12 cellular contexts compared by ENCODE assay signal in the genomic region with DNA sequence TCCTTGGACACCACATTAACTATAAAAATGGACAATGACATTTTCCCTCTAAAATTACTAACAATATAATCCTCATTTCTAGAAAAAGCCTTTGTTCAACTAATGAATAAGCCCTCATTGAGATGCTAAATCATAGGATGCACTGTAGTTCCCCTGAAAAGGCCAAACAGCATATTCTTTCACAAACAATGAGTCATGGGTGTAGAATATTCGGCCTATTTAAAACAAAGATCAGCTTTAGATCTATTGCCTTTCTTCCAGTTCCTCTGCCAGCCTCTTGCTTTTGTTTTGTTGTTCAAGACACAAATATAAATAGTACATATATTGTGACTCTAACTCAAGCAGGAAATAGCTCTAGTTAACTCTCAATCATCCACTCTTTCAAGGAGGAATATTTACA.
A peak's percentile ranks its signal among the peaks of the same experiment; 100 is the strongest.
DNase-seq lines count a peak whose midpoint lies in the region; ATAC-seq and FAIRE-seq lines count a peak whose summit lies in the region.
"Had no signal": no experiment of that assay in that cellular context is flagged by ENCODE, and none has a peak within 500 bp of the region (broad histone marks: within the 10 kb centered on the region; RNA-seq: fewer than 3 reads in every experiment).

No MANE protein-coding gene starts in this region.

- ATAC-seq in GM19467 (IDR thresholded peaks at IDR 0.05; ENCODE audit: unreplicated experiment) (no peak), left lobe of liver (no peak)
- ATAC-seq: activated naive CD8-positive, alpha-beta T cell treated with anti-CD3 and anti-CD28 coated beads, Interleukin-2, amount 50 U/mL, for 24 hours; Panc1 had no signal

- DNase-seq in GM18507 (ENCODE audit: extremely low spot score, insufficient read length, low read depth) (no peak), fibroblast of peridontal ligament (ENCODE audit: extremely low read depth) (peak; percentile 57), renal cortical epithelial cell (ENCODE audit: low read depth) (peak; percentile 47), left lobe of liver (ENCODE audit: low spot score) (no peak), DMS 273 (lab: John Stamatoyannopoulos, UW; ENCODE audit: unreplicated experiment) (no peak)
- DNase-seq in activated T-helper 2 cell treated with anti-CD3 and anti-CD28 coated beads, Interferon-gamma antibody, Interleukin-2, Interleukin-4, amounts not matched to agents 10 μg/mL and 5 μg/mL and 100 μg/mL, durations not matched to agents 14 hours and 24 hours and 36 hours (ENCODE audit: low spot score), result no peak
- DNase-seq in activated naive CD8-positive, alpha-beta T cell treated with anti-CD3 and anti-CD28 coated beads for 36 hours, result no peak
- DNase-seq: activated naive CD8-positive, alpha-beta T cell treated with anti-CD3 and anti-CD28 coated beads, Interleukin-2, amount 50 U/mL, for 24 hours; kidney; stimulated activated CD8-positive, alpha-beta memory T cell treated with anti-CD3 and anti-CD28 coated beads, Interleukin-4, amount 100 ng/mL, for 48 hours had no signal

- H3K4me3 Mint-ChIP-seq in activated T-helper 2 cell treated with anti-CD3 and anti-CD28 coated beads, Interferon-gamma antibody, Interleukin-2, Interleukin-4, amounts not matched to agents 10 μg/mL and 5 μg/mL and 100 μg/mL, durations not matched to agents 14 hours and 24 hours and 36 hours (ENCODE audit: low read depth), result no peak overlapping the region
- no peak overlapping the region for H3K4me3 Mint-ChIP-seq in activated naive CD8-positive, alpha-beta T cell treated with anti-CD3 and anti-CD28 coated beads for 36 hours
- H3K4me3 Mint-ChIP-seq: activated naive CD8-positive, alpha-beta T cell treated with anti-CD3 and anti-CD28 coated beads, Interleukin-2, amount 50 U/mL, for 24 hours had no signal

- FAIRE-seq in GM18507 (lab: Jason Lieb, UNC), result peak; percentile 59
- FAIRE-seq: kidney had no signal

- H3K27ac Mint-ChIP-seq in activated T-helper 2 cell treated with anti-CD3 and anti-CD28 coated beads, Interferon-gamma antibody, Interleukin-2, Interleukin-4, amounts not matched to agents 10 μg/mL and 5 μg/mL and 100 μg/mL, durations not matched to agents 14 hours and 24 hours and 36 hours, result peak overlapping the region; percentile 70
- H3K27ac Mint-ChIP-seq in activated naive CD8-positive, alpha-beta T cell treated with anti-CD3 and anti-CD28 coated beads for 36 hours, result no peak overlapping the region
- H3K27ac Mint-ChIP-seq: activated naive CD8-positive, alpha-beta T cell treated with anti-CD3 and anti-CD28 coated beads, Interleukin-2, amount 50 U/mL, for 24 hours had no signal

- H3K9me3 Mint-ChIP-seq in activated T-helper 2 cell treated with anti-CD3 and anti-CD28 coated beads, Interferon-gamma antibody, Interleukin-2, Interleukin-4, amounts not matched to agents 10 μg/mL and 5 μg/mL and 100 μg/mL, durations not matched to agents 14 hours and 24 hours and 36 hours, result no peaks in the 10 kb centered on the region
- H3K9me3 Mint-ChIP-seq in activated naive CD8-positive, alpha-beta T cell treated with anti-CD3 and anti-CD28 coated beads for 36 hours, result no peaks in the 10 kb centered on the region

- peaks cover 55% of the 10 kb centered on the region for H3K36me3 Mint-ChIP-seq in activated T-helper 2 cell treated with anti-CD3 and anti-CD28 coated beads, Interferon-gamma antibody, Interleukin-2, Interleukin-4, amounts not matched to agents 10 μg/mL and 5 μg/mL and 100 μg/mL, durations not matched to agents 14 hours and 24 hours and 36 hours (ENCODE audit: low read depth)
- peaks cover 37% of the 10 kb centered on the region for H3K36me3 Mint-ChIP-seq in activated naive CD8-positive, alpha-beta T cell treated with anti-CD3 and anti-CD28 coated beads for 36 hours

- H3K4me1 Mint-ChIP-seq in activated T-helper 2 cell treated with anti-CD3 and anti-CD28 coated beads, Interferon-gamma antibody, Interleukin-2, Interleukin-4, amounts not matched to agents 10 μg/mL and 5 μg/mL and 100 μg/mL, durations not matched to agents 14 hours and 24 hours and 36 hours (ENCODE audit: low read depth), result peaks cover 31% of the 10 kb centered on the region
- H3K4me1 Mint-ChIP-seq in activated naive CD8-positive, alpha-beta T cell treated with anti-CD3 and anti-CD28 coated beads for 36 hours, result peaks cover 17% of the 10 kb centered on the region

- intact Hi-C loops in activated T-helper 2 cell treated with anti-CD3 and anti-CD28 coated beads, Interferon-gamma antibody, Interleukin-2, Interleukin-4, amounts not matched to agents 10 μg/mL and 5 μg/mL and 100 μg/mL, durations not matched to agents 14 hours and 24 hours and 36 hours (cut with micrococcal nuclease), result no loop called here

- no peaks in the 10 kb centered on the region for H3K27me3 Mint-ChIP-seq in activated T-helper 2 cell treated with anti-CD3 and anti-CD28 coated beads, Interferon-gamma antibody, Interleukin-2, Interleukin-4, amounts not matched to agents 10 μg/mL and 5 μg/mL and 100 μg/mL, durations not matched to agents 14 hours and 24 hours and 36 hours (ENCODE audit: low read depth)
- no peaks in the 10 kb centered on the region for H3K27me3 Mint-ChIP-seq in activated naive CD8-positive, alpha-beta T cell treated with anti-CD3 and anti-CD28 coated beads for 36 hours
- H3K27me3 Mint-ChIP-seq: activated naive CD8-positive, alpha-beta T cell treated with anti-CD3 and anti-CD28 coated beads, Interleukin-2, amount 50 U/mL, for 24 hours had no signal

Comparison
In these comparisons a context has a peak if more than half of its experiments do, and no peak if none do; other contexts are left out.
1. DNase-seq: peak in fibroblast of peridontal ligament (single experiment) and renal cortical epithelial cell (single experiment); none in GM18507 (single experiment), activated T-helper 2 cell treated with anti-CD3 and anti-CD28 coated beads, Interferon-gamma antibody, Interleukin-2, Interleukin-4, amounts not matched to agents 10 μg/mL and 5 μg/mL and 100 μg/mL, durations not matched to agents 14 hours and 24 hours and 36 hours (single experiment), left lobe of liver (single experiment), activated naive CD8-positive, alpha-beta T cell treated with anti-CD3 and anti-CD28 coated beads for 36 hours (single experiment) and DMS 273 (single experiment).